ENCODE assay signal across 9 cellular contexts in the genomic region with DNA sequence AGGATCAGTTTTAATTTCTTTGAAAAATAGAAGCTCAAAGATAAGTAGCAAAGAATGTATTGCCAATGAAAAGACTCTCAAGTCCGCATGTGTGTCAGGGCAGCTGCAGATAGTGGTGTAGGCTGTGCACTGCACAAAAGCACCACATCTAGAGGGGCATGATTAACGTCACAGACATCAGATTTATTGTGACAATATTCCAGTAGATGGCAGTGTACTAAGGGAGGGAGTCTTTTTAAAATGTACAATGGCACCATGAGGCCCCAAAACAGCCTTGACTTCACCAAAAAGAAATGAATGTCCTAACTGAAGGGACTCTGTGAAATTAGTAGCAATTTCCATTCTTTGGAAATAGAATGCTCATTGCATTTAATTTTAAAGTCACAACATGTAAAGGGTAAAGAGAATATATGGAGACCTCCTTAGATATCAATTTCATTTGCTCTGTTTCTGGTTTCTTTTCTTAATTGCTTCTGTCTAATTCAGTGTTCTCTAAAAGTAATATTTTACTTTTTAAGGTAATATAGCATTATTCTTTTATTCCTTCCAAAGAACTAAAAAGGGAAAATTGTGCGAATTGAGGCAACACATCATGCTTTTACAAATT.
A peak's percentile ranks its signal among the peaks of the same experiment; 100 is the strongest.
DNase-seq lines count a peak whose midpoint lies in the region; ATAC-seq and TF ChIP-seq lines count a peak whose summit lies in the region.
"Had no signal": no experiment of that assay in that cellular context is flagged by ENCODE, and none has a peak within 500 bp of the region (broad histone marks: within the 10 kb centered on the region; RNA-seq: fewer than 3 reads in every experiment).

No MANE protein-coding gene starts in this region.

- H3K27me3 ChIP-seq in adrenal gland, result no peaks in the 10 kb centered on the region
- no peaks in the 10 kb centered on the region for H3K27me3 ChIP-seq in upper lobe of right lung

- TF ChIP-seq CTCF in adrenal gland (IDR thresholded peaks at IDR 0.05) (peak; percentile 31 to 64 (median 56)), upper lobe of right lung (IDR thresholded peaks at IDR 0.05) (peak; percentile 56)

- intact Hi-C loops in adrenal gland (cut with DNase I) (loop anchor here in 1 of 2 donors (10.0 kb wide), 1 partner anchor 95 kb away; the partner anchor contains the start of gene ZNF827), upper lobe of right lung (cut with DNase I) (no loop called here)

- DNase-seq in CMK (ENCODE audit: low read depth), result peak; percentile 27
- peak; percentile 5 for DNase-seq in NCI-H2081 treated with DMSO at 0.1 percent for 48 hours (lab: John Stamatoyannopoulos, UW)
- DNase-seq in adrenal gland, result peak in 4 of 7 donors; percentile 18 to 42 (median 25)
- DNase-seq in hippocampal formation (lab: John Stamatoyannopoulos, UW), result peak; percentile 3 to 61
- DNase-seq in upper lobe of right lung, result no peak
- no peak for DNase-seq in stimulated activated CD4-positive, alpha-beta T cell treated with anti-CD3 and anti-CD28 coated beads, Interleukin-2, amount 100 ng/mL, for 48 hours

- no peak overlapping the region for H3K27ac ChIP-seq in adrenal gland
- no peak overlapping the region for H3K27ac ChIP-seq in upper lobe of right lung
- H3K27ac ChIP-seq: parathyroid adenoma had no signal

- H3K9me3 ChIP-seq in adrenal gland (replicated peaks in 1 of 3), result no peaks in the 10 kb centered on the region
- H3K9me3 ChIP-seq in upper lobe of right lung, result no peaks in the 10 kb centered on the region

- H3K4me1 ChIP-seq in adrenal gland (replicated peaks in 1 of 2), result no peaks in the 10 kb centered on the region
- H3K4me1 ChIP-seq in upper lobe of right lung, result no peaks in the 10 kb centered on the region
- H3K4me1 ChIP-seq: parathyroid adenoma had no signal

- TF ChIP-seq POLR2A in adrenal gland (IDR thresholded peaks at IDR 0.05), result no peak

- ATAC-seq in GM18502 (IDR thresholded peaks at IDR 0.05; ENCODE audit: poor library complexity, unreplicated experiment) (peak; percentile 96), HG02798 (IDR thresholded peaks at IDR 0.05; ENCODE audit: poor library complexity, unreplicated experiment) (peak; percentile 92), upper lobe of right lung (peak; percentile 90)

- no peak overlapping the region for H3K4me3 ChIP-seq in adrenal gland
- H3K4me3 ChIP-seq in upper lobe of right lung, result no peak overlapping the region

- H3K36me3 ChIP-seq in adrenal gland (replicated peaks in 1 of 2) (no peaks in the 10 kb centered on the region), upper lobe of right lung (no peaks in the 10 kb centered on the region)

- WGBS in adrenal gland, 4 donors, result 49 to 63% (median 55%) methylated on average over 3 of the region's 3 CpGs

Comparison
In these comparisons a context has a peak if more than half of its experiments do, and no peak if none do; other contexts are left out.
1. DNase-seq: peak in CMK (single experiment), NCI-H2081 treated with DMSO at 0.1 percent for 48 hours (single experiment), adrenal gland (4 of 7) and hippocampal formation (2 of 2); none in upper lobe of right lung (single experiment) and stimulated activated CD4-positive, alpha-beta T cell treated with anti-CD3 and anti-CD28 coated beads, Interleukin-2, amount 100 ng/mL, for 48 hours (0 of 2).
2. Peak in every context shown above with its lines, with median percentiles within 50 percentile points of each other: ATAC-seq.